In genomic region chrX:87900320-87900908, GRCh38 we compare ENCODE assay signal across 9 cellular contexts.
DNase-seq lines count a peak whose midpoint lies in the region; ATAC-seq, FAIRE-seq and TF ChIP-seq lines count a peak whose summit lies in the region.
"Had no signal": no experiment of that assay in that cellular context is flagged by ENCODE, and none has a peak within 500 bp of the region (broad histone marks: within the 10 kb centered on the region; RNA-seq: fewer than 3 reads in every experiment).

No MANE protein-coding gene starts in this region.

- FAIRE-seq in K562 (lab: Jason Lieb, UNC), result no peak

- TF ChIP-seq CTCF in GM12864 (IDR thresholded peaks at IDR 0.05; ENCODE audit: low read depth, low read length, missing control alignments) (no peak), K562 (IDR thresholded peaks at IDR 0.05 in 2 of 3, conservative IDR thresholded peaks at IDR 0.05 in 1 of 3; ENCODE audit: insufficient read depth in 2 of 3, low read depth in 1 of 3, low read length in 3 of 3) (no peak), upper lobe of right lung (IDR thresholded peaks at IDR 0.05) (no peak)

- H3K4me3 ChIP-seq in GM12864 (ENCODE audit: low read depth, low read length) (no peak overlapping the region), K562 (no peak overlapping the region), upper lobe of right lung (no peak overlapping the region)

- H3K4me3 Mint-ChIP-seq in activated T-helper 2 cell treated with anti-CD3 and anti-CD28 coated beads, Interferon-gamma antibody, Interleukin-2, Interleukin-4, amounts not matched to agents 10 μg/mL and 5 μg/mL and 100 μg/mL, durations not matched to agents 14 hours and 24 hours and 36 hours (ENCODE audit: low read depth), result no peak overlapping the region

- no peak overlapping the region for H3K27ac ChIP-seq in K562 (ENCODE audit: extremely low read depth, low read depth, low read length)
- H3K27ac ChIP-seq in upper lobe of right lung, result no peak overlapping the region

- CTCF ChIA-PET in K562 (lab: Yijun Ruan, JAX; ENCODE audit: low intra/inter-chr PET ratio), result no interaction called here

- no peaks in the 10 kb centered on the region for H3K36me3 ChIP-seq in K562 (ENCODE audit: control insufficient read depth, insufficient read depth, low read length)
- no peaks in the 10 kb centered on the region for H3K36me3 ChIP-seq in upper lobe of right lung

- BruUV-seq in K562 (replicated peaks; lab: Mats Ljungman, UMichigan), result no TSS peak

- in situ Hi-C loops in K562 (cut with MboI), result no loop called here

- no peaks in the 10 kb centered on the region for H3K9me1 ChIP-seq in K562 (ENCODE audit: control insufficient read depth, insufficient read depth, low read length)

- no peaks in the 10 kb centered on the region for H3K9me3 Mint-ChIP-seq in activated T-helper 2 cell treated with anti-CD3 and anti-CD28 coated beads, Interferon-gamma antibody, Interleukin-2, Interleukin-4, amounts not matched to agents 10 μg/mL and 5 μg/mL and 100 μg/mL, durations not matched to agents 14 hours and 24 hours and 36 hours

- 3% methylated on average over 6 of the region's 8 CpGs for WGBS in K562 (ENCODE audit: insufficient coverage, low coverage, missing lambda C conversion rate)

- no peak for TF ChIP-seq POLR2A in K562 (conservative IDR thresholded peaks at IDR 0.05)

- H3K79me2 ChIP-seq in K562 (ENCODE audit: control insufficient read depth, insufficient read depth, low read length), result no peaks in the 10 kb centered on the region

- DNase-seq in GM12864 (ENCODE audit: low read depth), result peak; percentile 7
- no peak for DNase-seq in K562 (ENCODE audit: extremely low read depth in 1 of 4, low spot score in 3 of 4)
- DNase-seq in iPS-NIHi11 (ENCODE audit: low spot score), result no peak
- DNase-seq in activated T-helper 2 cell treated with anti-CD3 and anti-CD28 coated beads, Interferon-gamma antibody, Interleukin-2, Interleukin-4, amounts not matched to agents 10 μg/mL and 5 μg/mL and 100 μg/mL, durations not matched to agents 14 hours and 24 hours and 36 hours (ENCODE audit: low spot score), result no peak
- no peak for DNase-seq in upper lobe of right lung
- DNase-seq: head of caudate nucleus had no signal

- intact Hi-C loops in K562 (cut with micrococcal nuclease), result no loop called here
- intact Hi-C loops in activated T-helper 2 cell treated with anti-CD3 and anti-CD28 coated beads, Interferon-gamma antibody, Interleukin-2, Interleukin-4, amounts not matched to agents 10 μg/mL and 5 μg/mL and 100 μg/mL, durations not matched to agents 14 hours and 24 hours and 36 hours (cut with micrococcal nuclease), result no loop called here
- intact Hi-C loops in upper lobe of right lung (cut with DNase I), result no loop called here

- TF ChIP-seq RAD21 in K562 (CRISPR knock-in tag; conservative IDR thresholded peaks at IDR 0.05 in 1 of 2, IDR thresholded peaks at IDR 0.05 in 1 of 2), result no peak

- H3K27me3 ChIP-seq in K562 (ENCODE audit: control insufficient read depth in 2 of 2, insufficient read depth in 2 of 2, low read length in 2 of 2) (no peaks in the 10 kb centered on the region), upper lobe of right lung (no peaks in the 10 kb centered on the region)

- no peak for TF ChIP-seq EP300 in K562 (IDR thresholded peaks at IDR 0.05; ENCODE audit: low read length)

- H3K36me3 Mint-ChIP-seq in activated T-helper 2 cell treated with anti-CD3 and anti-CD28 coated beads, Interferon-gamma antibody, Interleukin-2, Interleukin-4, amounts not matched to agents 10 μg/mL and 5 μg/mL and 100 μg/mL, durations not matched to agents 14 hours and 24 hours and 36 hours (ENCODE audit: low read depth), result no peaks in the 10 kb centered on the region

- H3K4me2 ChIP-seq in K562 (ENCODE audit: insufficient read depth, low read length), result no peak overlapping the region

- no peaks in the 10 kb centered on the region for H3K27me3 Mint-ChIP-seq in activated T-helper 2 cell treated with anti-CD3 and anti-CD28 coated beads, Interferon-gamma antibody, Interleukin-2, Interleukin-4, amounts not matched to agents 10 μg/mL and 5 μg/mL and 100 μg/mL, durations not matched to agents 14 hours and 24 hours and 36 hours (ENCODE audit: low read depth)

- ATAC-seq in GM19463 (IDR thresholded peaks at IDR 0.05; ENCODE audit: unreplicated experiment) (peak; percentile 74), HG03432 (IDR thresholded peaks at IDR 0.05; ENCODE audit: unreplicated experiment) (peak; percentile 89), K562 (no peak), HG03521 (IDR thresholded peaks at IDR 0.05; ENCODE audit: unreplicated experiment) (no peak), upper lobe of right lung (no peak)

- H3K4me1 ChIP-seq in K562 (replicated peaks in 1 of 2; ENCODE audit: control insufficient read depth in 2 of 2, insufficient read depth in 2 of 2, low read length in 2 of 2), result no peaks in the 10 kb centered on the region
- H3K4me1 ChIP-seq in upper lobe of right lung, result no peaks in the 10 kb centered on the region

- no peaks in the 10 kb centered on the region for H4K20me1 ChIP-seq in K562 (replicated peaks; ENCODE audit: control insufficient read depth, insufficient read depth, low read length)

- H3K4me1 Mint-ChIP-seq in activated T-helper 2 cell treated with anti-CD3 and anti-CD28 coated beads, Interferon-gamma antibody, Interleukin-2, Interleukin-4, amounts not matched to agents 10 μg/mL and 5 μg/mL and 100 μg/mL, durations not matched to agents 14 hours and 24 hours and 36 hours (ENCODE audit: low read depth), result no peaks in the 10 kb centered on the region

- no peak overlapping the region for H3K9ac ChIP-seq in K562 (ENCODE audit: insufficient read depth in 1 of 2, low read depth in 2 of 2, low read length in 2 of 2)

- H3K9me3 ChIP-seq in K562 (replicated peaks; ENCODE audit: control insufficient read depth, insufficient read depth, low read depth, low read length) (no peaks in the 10 kb centered on the region), upper lobe of right lung (no peaks in the 10 kb centered on the region)

- POLR2A ChIA-PET in K562 (lab: Yijun Ruan, JAX), result no interaction called here

- H2AFZ ChIP-seq in K562 (ENCODE audit: low read depth, low read length), result no peak overlapping the region

- H3K27ac Mint-ChIP-seq in activated T-helper 2 cell treated with anti-CD3 and anti-CD28 coated beads, Interferon-gamma antibody, Interleukin-2, Interleukin-4, amounts not matched to agents 10 μg/mL and 5 μg/mL and 100 μg/mL, durations not matched to agents 14 hours and 24 hours and 36 hours, result no peak overlapping the region

TF ChIP-seq in K562, 482 proteins besides CTCF, POLR2A, EP300 and RAD21:
- TF ChIP-seq IRF2 (CRISPR knock-in tag; IDR thresholded peaks at IDR 0.05) (peak; percentile 87), RBFOX2 (IDR thresholded peaks at IDR 0.05; ENCODE audit: low read depth, low read length) (no peak)
TF ChIP-seq in K562: peak in this region for 1.

Comparison
In these comparisons a context has a peak if more than half of its experiments do, and no peak if none do; other contexts are left out.
1. ATAC-seq: peak in GM19463 (single experiment) and HG03432 (single experiment); none in K562 (single experiment), HG03521 (single experiment) and upper lobe of right lung (single experiment).